18 cellular contexts compared by ENCODE assay signal in genomic region chr12:22272596-22272995, GRCh38.
"Had no signal": no experiment of that assay in that cellular context is flagged by ENCODE, and none has a peak within 500 bp of the region (broad histone marks: within the 10 kb centered on the region; RNA-seq: fewer than 3 reads in every experiment).

No MANE protein-coding gene starts in this region.

- H3K4me3 ChIP-seq: lung, right lobe of liver, spleen had no signal

- H3K36me3 ChIP-seq: neutrophil, right lobe of liver, spleen had no signal

- H3K4me1 ChIP-seq: right lobe of liver, spleen had no signal

- DNase-seq: activated CD4-positive, alpha-beta T cell treated with anti-CD3 and anti-CD28 coated beads, Interleukin-2, amount 50 U/mL, for 48 hours; activated CD8-positive, alpha-beta memory T cell treated with anti-CD3 and anti-CD28 coated beads, Interleukin-2, amount 10 ng/mL, durations not matched to agents 7 days and 5 days; activated naive CD4-positive, alpha-beta T cell treated with anti-CD3 and anti-CD28 coated beads, Interleukin-2, amount 10 ng/mL, durations not matched to agents 7 days and 5 days; activated T-cell treated with anti-CD3 and anti-CD28 coated beads, Interleukin-2, amount 50 U/mL, for 1 hour; effector CD8-positive, alpha-beta T cell; foreskin fibroblast; immature natural killer cell; naive B cell; right lobe of liver; spleen; T-helper 1 cell had no signal

- H3K9me3 ChIP-seq: neutrophil, right lobe of liver, spleen had no signal

- H3K27ac ChIP-seq: neutrophil, right lobe of liver, spleen, VCaP had no signal

- H3K9me3 Mint-ChIP-seq: activated naive CD4-positive, alpha-beta T cell treated with anti-CD3 and anti-CD28 coated beads, Interleukin-2, amount 10 ng/mL, durations not matched to agents 7 days and 5 days; activated T-helper 2 cell treated with anti-CD3 and anti-CD28 coated beads, Interferon-gamma antibody, Interleukin-2, Interleukin-4, amounts not matched to agents 10 μg/mL and 5 μg/mL and 100 μg/mL, durations not matched to agents 14 hours and 24 hours and 36 hours; immature natural killer cell; stimulated activated naive CD8-positive, alpha-beta T cell treated with anti-CD3 and anti-CD28 coated beads, Interleukin-15, Interleukin-2, amounts not matched to agents 100 ng/mL and 50 ng/mL, for 24 hours had no signal

- H3K27me3 Mint-ChIP-seq: activated CD8-positive, alpha-beta memory T cell treated with anti-CD3 and anti-CD28 coated beads, Interleukin-2, amount 10 ng/mL, durations not matched to agents 7 days and 5 days; activated naive CD4-positive, alpha-beta T cell treated with anti-CD3 and anti-CD28 coated beads, Interleukin-2, amount 10 ng/mL, durations not matched to agents 7 days and 5 days; progenitor cell of endocrine pancreas had no signal

- ATAC-seq: activated CD8-positive, alpha-beta memory T cell treated with anti-CD3 and anti-CD28 coated beads, Interleukin-2, amount 10 ng/mL, durations not matched to agents 7 days and 5 days; right lobe of liver; SK-N-SH treated with all-trans-retinoic acid at 6 μM for 48 hours had no signal

- H3K27me3 ChIP-seq: right lobe of liver, spleen had no signal

- H3K4me3 Mint-ChIP-seq: activated CD8-positive, alpha-beta memory T cell treated with anti-CD3 and anti-CD28 coated beads, Interleukin-2, amount 10 ng/mL, durations not matched to agents 7 days and 5 days; activated naive CD4-positive, alpha-beta T cell treated with anti-CD3 and anti-CD28 coated beads, Interleukin-2, amount 10 ng/mL, durations not matched to agents 7 days and 5 days; immature natural killer cell; naive B cell; stimulated activated naive CD8-positive, alpha-beta T cell treated with anti-CD3 and anti-CD28 coated beads, Interleukin-15, Interleukin-2, amounts not matched to agents 100 ng/mL and 50 ng/mL, for 24 hours had no signal

- H3K4me1 Mint-ChIP-seq: activated CD8-positive, alpha-beta memory T cell treated with anti-CD3 and anti-CD28 coated beads, Interleukin-2, amount 10 ng/mL, durations not matched to agents 7 days and 5 days; activated naive CD4-positive, alpha-beta T cell treated with anti-CD3 and anti-CD28 coated beads, Interleukin-2, amount 10 ng/mL, durations not matched to agents 7 days and 5 days had no signal

- H3K36me3 Mint-ChIP-seq: activated naive CD4-positive, alpha-beta T cell treated with anti-CD3 and anti-CD28 coated beads, Interleukin-2, amount 10 ng/mL, durations not matched to agents 7 days and 5 days; immature natural killer cell; naive B cell had no signal

- H3K27ac Mint-ChIP-seq: activated CD8-positive, alpha-beta memory T cell treated with anti-CD3 and anti-CD28 coated beads, Interleukin-2, amount 10 ng/mL, durations not matched to agents 7 days and 5 days; activated naive CD4-positive, alpha-beta T cell treated with anti-CD3 and anti-CD28 coated beads, Interleukin-2, amount 10 ng/mL, durations not matched to agents 7 days and 5 days; activated T-helper 2 cell treated with anti-CD3 and anti-CD28 coated beads, Interferon-gamma antibody, Interleukin-2, Interleukin-4, amounts not matched to agents 10 μg/mL and 5 μg/mL and 100 μg/mL, durations not matched to agents 14 hours and 24 hours and 36 hours; immature natural killer cell; naive B cell; progenitor cell of endocrine pancreas; stimulated activated naive CD8-positive, alpha-beta T cell treated with anti-CD3 and anti-CD28 coated beads, Interleukin-15, Interleukin-2, amounts not matched to agents 100 ng/mL and 50 ng/mL, for 24 hours had no signal
